Comparison of ENCODE assay signal across 12 cellular contexts in the genomic region with DNA sequence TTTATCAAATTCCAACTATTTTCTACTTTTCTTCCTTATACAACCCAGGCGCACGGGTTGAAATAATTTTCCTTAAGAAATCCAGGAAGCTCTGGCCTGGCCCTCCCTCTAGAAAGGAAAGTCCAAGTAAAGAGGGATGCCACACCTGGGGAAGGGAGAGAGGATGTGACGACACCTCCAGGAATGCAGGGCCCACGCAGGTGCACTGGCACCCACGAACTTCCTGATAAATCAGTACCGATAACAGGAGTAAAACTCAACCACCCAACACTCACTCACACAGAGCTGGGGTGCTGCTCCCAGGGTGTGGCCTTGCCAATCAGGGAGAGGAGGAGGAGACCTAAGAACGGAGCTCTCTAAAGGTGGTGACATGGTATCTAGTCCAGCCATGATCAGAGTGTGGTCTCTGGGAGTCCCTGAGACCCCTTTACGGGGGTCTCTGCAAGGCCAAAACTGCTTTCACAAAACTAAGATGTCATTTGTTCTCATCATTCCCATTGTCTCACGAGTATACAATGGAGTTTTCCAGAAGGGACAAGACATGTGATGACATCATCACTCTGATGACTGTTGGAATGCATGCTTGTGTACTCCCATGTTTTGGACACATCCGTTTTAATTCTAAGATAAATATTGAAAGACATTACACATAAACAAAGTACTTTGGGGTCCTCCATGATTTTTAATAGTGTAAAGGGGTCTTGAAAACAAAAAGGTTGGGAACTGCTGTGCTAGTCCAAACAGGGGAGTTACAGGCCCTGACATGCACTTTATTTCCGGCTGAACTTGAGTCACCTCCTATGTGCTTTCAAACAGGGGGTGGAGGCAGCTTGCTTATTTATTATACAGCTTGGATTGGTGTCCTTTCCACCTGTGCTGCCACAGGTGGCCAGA. TPM values are rescaled to one million over a fixed set of nuclear protein-coding genes. Genes with fewer than 3 reads are reported as not detected.
DNase-seq lines count a peak whose midpoint lies in the region; ATAC-seq, FAIRE-seq and TF ChIP-seq lines count a peak whose summit lies in the region.
"Had no signal": no experiment of that assay in that cellular context is flagged by ENCODE, and none has a peak within 500 bp of the region (broad histone marks: within the 10 kb centered on the region; RNA-seq: fewer than 3 reads in every experiment).

No MANE protein-coding gene starts in this region.

- H3K4me1 ChIP-seq in K562 (replicated peaks in 1 of 2; ENCODE audit: control insufficient read depth in 2 of 2, insufficient read depth in 2 of 2, low read length in 2 of 2) = peaks cover 41 to 54% of the 10 kb centered on the region in 2 experiments
- peaks cover 42% of the 10 kb centered on the region for H3K4me1 ChIP-seq in lower lobe of right lung

- no peaks in the 10 kb centered on the region for H3K9me3 Mint-ChIP-seq in type B pancreatic cell
- H3K9me3 Mint-ChIP-seq: stimulated activated memory B cell treated with anti-CD40 and anti-IgM and Interleukin-4, amounts not matched to agents 10 μg/mL and 1 μg/mL and 100 μg/mL, for 72 hours had no signal

- peak overlapping the region; percentile 64 for H3K27ac ChIP-seq in K562 (ENCODE audit: extremely low read depth, low read depth, low read length)
- H3K27ac ChIP-seq in lower lobe of right lung = peak overlapping the region; percentile 81
- H3K27ac ChIP-seq: SJCRH30 had no signal

- H3K36me3 ChIP-seq in K562 (ENCODE audit: control insufficient read depth, insufficient read depth, low read length) = peaks cover 2% of the 10 kb centered on the region; the same call in 1 of the 3 replicates
- H3K36me3 ChIP-seq in lower lobe of right lung = no peaks in the 10 kb centered on the region
- H3K36me3 ChIP-seq: SJCRH30 had no signal

- CTCF ChIA-PET in K562 (lab: Yijun Ruan, JAX; ENCODE audit: low intra/inter-chr PET ratio) = no interaction called here

- H3K27ac Mint-ChIP-seq in type B pancreatic cell = peak overlapping the region; percentile 97

- no peak for TF ChIP-seq CTCF in K562 (IDR thresholded peaks at IDR 0.05 in 2 of 3, conservative IDR thresholded peaks at IDR 0.05 in 1 of 3; ENCODE audit: insufficient read depth in 2 of 3, low read depth in 1 of 3, low read length in 3 of 3)
- no peak for TF ChIP-seq CTCF in lower lobe of right lung (IDR thresholded peaks at IDR 0.05)
- no peak for TF ChIP-seq CTCF in type B pancreatic cell (conservative IDR thresholded peaks at IDR 0.05)

- H4K20me1 ChIP-seq in K562 (replicated peaks; ENCODE audit: control insufficient read depth, insufficient read depth, low read length) = no peaks in the 10 kb centered on the region

- TF ChIP-seq RAD21 in K562 (CRISPR knock-in tag; conservative IDR thresholded peaks at IDR 0.05 in 1 of 2, IDR thresholded peaks at IDR 0.05 in 1 of 2) = no peak

- peaks cover 36% of the 10 kb centered on the region for H3K4me1 Mint-ChIP-seq in type B pancreatic cell (ENCODE audit: unreplicated experiment)

- H3K9ac ChIP-seq in K562 (ENCODE audit: insufficient read depth in 1 of 2, low read depth in 2 of 2, low read length in 2 of 2) = peak overlapping the region; percentile 50 to 69; a peak in 2 of 4 replicates

- no peak for FAIRE-seq in K562 (lab: Jason Lieb, UNC)
- FAIRE-seq: GM12891 had no signal

- H3K4me3 Mint-ChIP-seq in type B pancreatic cell = peak overlapping the region; percentile 93

- intact Hi-C loops in K562 (cut with micrococcal nuclease) (no loop called here), lower lobe of right lung (cut with DNase I) (no loop called here)

- H3K36me3 Mint-ChIP-seq in type B pancreatic cell = peaks cover 3% of the 10 kb centered on the region
- H3K36me3 Mint-ChIP-seq: stimulated activated memory B cell treated with anti-CD40 and anti-IgM and Interleukin-4, amounts not matched to agents 10 μg/mL and 1 μg/mL and 100 μg/mL, for 72 hours had no signal

- TF ChIP-seq POLR2A in K562 (conservative IDR thresholded peaks at IDR 0.05) = no peak

- no TSS peak for BruUV-seq in K562 (replicated peaks; lab: Mats Ljungman, UMichigan)

- ATAC-seq in K562 = no peak
- peak in 1 of 2 donors; percentile 3 for ATAC-seq in lower lobe of right lung
- ATAC-seq in HG02870 (IDR thresholded peaks at IDR 0.05; ENCODE audit: unreplicated experiment) = no peak
- no peak for ATAC-seq in GM21447 (IDR thresholded peaks at IDR 0.05; ENCODE audit: unreplicated experiment)
- ATAC-seq: stimulated activated memory B cell treated with anti-CD40 and anti-IgM and Interleukin-4, amounts not matched to agents 10 μg/mL and 1 μg/mL and 100 μg/mL, for 72 hours had no signal

- no peaks in the 10 kb centered on the region for H3K9me3 ChIP-seq in K562 (replicated peaks; ENCODE audit: control insufficient read depth, insufficient read depth, low read depth, low read length)
- no peaks in the 10 kb centered on the region for H3K9me3 ChIP-seq in lower lobe of right lung
- H3K9me3 ChIP-seq: SJCRH30 had no signal

- no peaks in the 10 kb centered on the region for H3K9me1 ChIP-seq in K562 (ENCODE audit: control insufficient read depth, insufficient read depth, low read length)

- peak overlapping the region; percentile 69 for H2AFZ ChIP-seq in K562 (ENCODE audit: low read depth, low read length)

- peaks cover 8% of the 10 kb centered on the region for H3K27me3 Mint-ChIP-seq in type B pancreatic cell
- H3K27me3 Mint-ChIP-seq: stimulated activated memory B cell treated with anti-CD40 and anti-IgM and Interleukin-4, amounts not matched to agents 10 μg/mL and 1 μg/mL and 100 μg/mL, for 72 hours had no signal

- in situ Hi-C loops in K562 (cut with MboI) = no loop called here

- 33% methylated on average over 11 of the region's 11 CpGs for WGBS in K562 (ENCODE audit: insufficient coverage, low coverage, missing lambda C conversion rate)

- H3K27me3 ChIP-seq in K562 (ENCODE audit: control insufficient read depth in 2 of 2, insufficient read depth in 2 of 2, low read length in 2 of 2) (no peaks in the 10 kb centered on the region), lower lobe of right lung (ENCODE audit: low read depth) (peaks cover 4% of the 10 kb centered on the region)

- peak; percentile 7 for DNase-seq in NCI-H146 (lab: John Stamatoyannopoulos, UW)
- DNase-seq in NCI-H146 treated with DMSO at 0.1 percent for 48 hours (lab: John Stamatoyannopoulos, UW; ENCODE audit: unreplicated experiment) = no peak
- DNase-seq in K562 (ENCODE audit: extremely low read depth in 1 of 4, low spot score in 3 of 4) = peak in 1 of 4 experiments; percentile 47
- peak; percentile 54 for DNase-seq in lower lobe of right lung
- peak; percentile 58 for DNase-seq in type B pancreatic cell (ENCODE audit: extremely low spot score, unreplicated experiment)
- no peak for DNase-seq in RPMI8226
- DNase-seq: Kasumi-1 had no signal

- peak overlapping the region; percentile 76; the same call in 1 of the 2 replicates for H3K4me2 ChIP-seq in K562 (ENCODE audit: insufficient read depth, low read length)

- no peak overlapping the region for H3K4me3 ChIP-seq in K562
- H3K4me3 ChIP-seq in lower lobe of right lung = no peak overlapping the region
- H3K4me3 ChIP-seq: SJCRH30 had no signal

- POLR2A ChIA-PET in K562 (lab: Yijun Ruan, JAX) = interaction anchor here (0.6 to 4.2 kb wide), 5 partner anchors 11 to 86 kb away, joined by 3 to 21 read pairs (median 4); a partner anchor contains a TSS

- peaks cover 30% of the 10 kb centered on the region for H3K79me2 ChIP-seq in K562 (ENCODE audit: control insufficient read depth, insufficient read depth, low read length)

- no peak for TF ChIP-seq EP300 in K562 (IDR thresholded peaks at IDR 0.05; ENCODE audit: low read length)

RNA-seq across cellular contexts. Expression of a gene that starts 2.2 kb away (rescaled TPM):
- 9.8 and 24.9 TPM in 2 replicates for total RNA-seq in K562 (2011; cell fraction: chromatin; rRNA removed; ENCODE audit: low replicate concordance)
- 5.3 and 6.2 TPM in 2 replicates for total RNA-seq in K562 (2011; cell fraction: nucleolus; rRNA removed)
- 12.7 and 15.3 TPM in 2 replicates for total RNA-seq in K562 (2011; cell fraction: nucleoplasm; rRNA removed)
- total RNA-seq in K562 (2014; rRNA removed) (5.5 and 5.9 TPM in 2 replicates), K562 (2014; rRNA removed; fragmentation: Illumina TruSeq; extraction: Trizol) (10.4 and 12.7 TPM in 2 replicates), K562 (2015; rRNA removed; fragmentation: Illumina TruSeq; extraction: Trizol) (9.0 and 9.8 TPM in 2 replicates), K562 (2021) (12.0 and 12.3 TPM in 2 replicates), lower lobe of right lung (32.5 TPM), type B pancreatic cell (ENCODE audit: low replicate concordance) (27.7 and 50.0 TPM in 2 replicates)
- polyA plus RNA-seq in K562 (2011; rRNA removed) (4.5 and 5.3 TPM in 2 replicates), K562 (2014; fragmentation: Illumina TruSeq; extraction: Trizol) (1.7 and 2.5 TPM in 2 replicates), K562 (2014; fragmentation: Nextera tagmentation; extraction: Ambion mirVana) (1 to 10 TPM; 2.7 to 7.4 TPM), K562 (2014; rRNA removed) (2.5 and 2.6 TPM in 2 replicates)
- 1.5 and 2.7 TPM in 2 replicates for polyA plus RNA-seq in K562 (2011; cell fraction: cytosol; rRNA removed)
- polyA plus RNA-seq in K562 (2011; cell fraction: nucleus; rRNA removed) = 1.9 and 2.6 TPM in 2 replicates
- polyA plus RNA-seq in K562 (2012) = 0.96 and 1.2 TPM in 2 replicates
- polyA minus RNA-seq in K562 (2011; rRNA and poly(A)+ RNA removed) = 10.1 and 10.3 TPM in 2 replicates
- 5.6 and 5.7 TPM in 2 replicates for polyA minus RNA-seq in K562 (2011; cell fraction: cytosol; rRNA and poly(A)+ RNA removed)
- 2.2 and 3.1 TPM in 2 replicates for polyA minus RNA-seq in K562 (2011; cell fraction: nucleus; rRNA and poly(A)+ RNA removed)

RNA-seq across cellular contexts. Expression of a gene that starts 37.9 kb away (rescaled TPM):
- total RNA-seq in K562 (2011; cell fraction: chromatin; rRNA removed; ENCODE audit: low replicate concordance) = 220 and 451 TPM in 2 replicates
- 258 and 278 TPM in 2 replicates for total RNA-seq in K562 (2011; cell fraction: nucleolus; rRNA removed)
- total RNA-seq in K562 (2011; cell fraction: nucleoplasm; rRNA removed) = 187 and 217 TPM in 2 replicates
- total RNA-seq in K562 (2014; rRNA removed) = 22.3 and 28.3 TPM in 2 replicates
- 9.2 and 15.5 TPM in 2 replicates for total RNA-seq in K562 (2014; rRNA removed; fragmentation: Illumina TruSeq; extraction: Trizol)
- 12.8 and 13.3 TPM in 2 replicates for total RNA-seq in K562 (2015; rRNA removed; fragmentation: Illumina TruSeq; extraction: Trizol)
- total RNA-seq in K562 (2021) = 43.3 and 46.1 TPM in 2 replicates
- 48.8 and 65.1 TPM in 2 replicates for polyA plus RNA-seq in K562 (2011; rRNA removed)
- 23.4 and 24.4 TPM in 2 replicates for polyA plus RNA-seq in K562 (2011; cell fraction: cytosol; rRNA removed)
- 468 and 642 TPM in 2 replicates for polyA plus RNA-seq in K562 (2011; cell fraction: nucleus; rRNA removed)
- 23.3 and 29.2 TPM in 2 replicates for polyA plus RNA-seq in K562 (2012)
- 21.4 and 23.4 TPM in 2 replicates for polyA plus RNA-seq in K562 (2014; fragmentation: Illumina TruSeq; extraction: Trizol)
- polyA plus RNA-seq in K562 (2014; fragmentation: Nextera tagmentation; extraction: Ambion mirVana) = 1 to 10 TPM; 3.3 to 3.8 TPM
- polyA plus RNA-seq in K562 (2014; rRNA removed) = 62.7 and 66.4 TPM in 2 replicates
- polyA minus RNA-seq in K562 (2011; rRNA and poly(A)+ RNA removed) = 12.5 and 15.4 TPM in 2 replicates
- polyA minus RNA-seq in K562 (2011; cell fraction: cytosol; rRNA and poly(A)+ RNA removed) = 15.8 and 20.2 TPM in 2 replicates
- 65.3 and 73.8 TPM in 2 replicates for polyA minus RNA-seq in K562 (2011; cell fraction: nucleus; rRNA and poly(A)+ RNA removed)
- 11.0 TPM for total RNA-seq in lower lobe of right lung
- 1.9 and 5.1 TPM in 2 replicates for total RNA-seq in type B pancreatic cell (ENCODE audit: low replicate concordance)

Comparison
In these comparisons a context has a peak if more than half of its experiments do, and no peak if none do; other contexts are left out.
1. DNase-seq: peak in NCI-H146 (single experiment), lower lobe of right lung (single experiment) and type B pancreatic cell (single experiment); none in NCI-H146 treated with DMSO at 0.1 percent for 48 hours (single experiment) and RPMI8226 (single experiment).